Comparison of ENCODE assay signal across 27 cellular contexts in the genomic region with DNA sequence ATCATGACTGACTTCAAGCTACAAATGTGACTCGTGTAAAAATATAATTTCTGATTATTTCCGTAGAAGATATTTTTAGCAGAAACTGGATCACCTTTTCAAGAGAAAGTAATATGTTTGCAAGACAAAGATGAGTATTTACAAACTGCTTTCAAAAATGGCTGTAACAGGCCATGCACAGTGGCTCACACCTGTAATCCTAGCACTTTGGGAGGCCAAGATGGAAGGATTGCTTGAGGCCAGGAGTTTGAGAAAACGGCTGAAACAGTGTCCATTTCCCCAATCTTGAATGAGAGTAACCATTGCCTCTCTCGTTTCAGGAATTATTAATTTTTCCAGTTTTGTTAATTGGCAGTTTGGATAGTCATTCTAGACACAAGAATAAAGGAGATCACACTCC. TPM values are rescaled to one million over a fixed set of nuclear protein-coding genes. Genes with fewer than 3 reads are reported as not detected.
"Had no signal": no experiment of that assay in that cellular context is flagged by ENCODE, and none has a peak within 500 bp of the region (broad histone marks: within the 10 kb centered on the region; RNA-seq: fewer than 3 reads in every experiment).

No MANE protein-coding gene starts in this region.

- H3K27me3 ChIP-seq: colonic mucosa had no signal

- ATAC-seq: effector memory CD8-positive, alpha-beta T cell; esophagus mucosa; gastrocnemius medialis; heart right ventricle; left cardiac atrium; left lung; left ventricle myocardium superior; lower lobe of right lung had no signal

- H3K4me3 Mint-ChIP-seq: dendritic cell treated with granulocyte-macrophage colony-stimulating factor and Interleukin-4, amounts not matched to agents 40 ng/mL and 50 ng/mL, for 4 days; effector memory CD8-positive, alpha-beta T cell; endodermal cell; mesothelial cell of epicardium had no signal

- H3K9me3 ChIP-seq: colonic mucosa, esophagus squamous epithelium, gastrocnemius medialis, heart right ventricle, left lung, lower lobe of right lung had no signal

- H3K4me3 ChIP-seq: colonic mucosa, esophagus squamous epithelium, gastrocnemius medialis, heart right ventricle, left lung, lower lobe of right lung had no signal

- DNase-seq: colonic mucosa; cortex of kidney; effector CD8-positive, alpha-beta T cell; effector memory CD8-positive, alpha-beta T cell; endodermal cell; erythroblast; esophagus squamous epithelium; foreskin fibroblast; foreskin melanocyte; gastrocnemius medialis; glutamatergic neuron; heart right ventricle; hippocampal formation; left cardiac atrium; left lung; left ventricle myocardium superior; lower lobe of right lung; mesenchymal stem cell had no signal

- H3K36me3 ChIP-seq: colonic mucosa, esophagus squamous epithelium, gastrocnemius medialis, left lung, lower lobe of right lung had no signal

- H3K9me3 Mint-ChIP-seq: dendritic cell treated with granulocyte-macrophage colony-stimulating factor and Interleukin-4, amounts not matched to agents 40 ng/mL and 50 ng/mL, for 4 days; effector memory CD8-positive, alpha-beta T cell; endodermal cell; mesothelial cell of epicardium had no signal

- H3K27ac ChIP-seq: colonic mucosa, epithelial cell of prostate, esophagus squamous epithelium, gastrocnemius medialis, heart right ventricle, left lung, lower lobe of right lung had no signal

- H3K36me3 Mint-ChIP-seq: mesothelial cell of epicardium had no signal

- H3K27ac Mint-ChIP-seq: dendritic cell treated with granulocyte-macrophage colony-stimulating factor and Interleukin-4, amounts not matched to agents 40 ng/mL and 50 ng/mL, for 4 days; effector memory CD8-positive, alpha-beta T cell; endodermal cell; mesothelial cell of epicardium had no signal

RNA-seq across cellular contexts. Expression of gene SIGLEC6, which starts 36.1 kb away (rescaled TPM):
- total RNA-seq: dermis microvascular lymphatic vessel endothelial cell, glomerular endothelial cell, kidney epithelial cell, lung microvascular endothelial cell, mesothelial cell of epicardium had no signal
- polyA plus RNA-seq: heart right ventricle, keratinocyte had no signal
